18 cellular contexts compared by ENCODE assay signal in genomic region chr2:217290467-217290866, GRCh38.
DNase-seq lines count a peak whose midpoint lies in the region; ATAC-seq and TF ChIP-seq lines count a peak whose summit lies in the region.
"Had no signal": no experiment of that assay in that cellular context is flagged by ENCODE, and none has a peak within 500 bp of the region (broad histone marks: within the 10 kb centered on the region; RNA-seq: fewer than 3 reads in every experiment).

No MANE protein-coding gene starts in this region.

- H3K9me3 Mint-ChIP-seq in progenitor cell of endocrine pancreas (ENCODE audit: low read depth) (peaks cover 13% of the 10 kb centered on the region), osteocyte (ENCODE audit: unreplicated experiment) (no peaks in the 10 kb centered on the region)
- H3K9me3 Mint-ChIP-seq: CD8-positive, alpha-beta T cell had no signal

- H3K4me3 Mint-ChIP-seq in progenitor cell of endocrine pancreas (ENCODE audit: low read depth) (no peak overlapping the region), osteocyte (ENCODE audit: unreplicated experiment) (no peak overlapping the region)
- H3K4me3 Mint-ChIP-seq: CD8-positive, alpha-beta T cell had no signal

- H3K4ac ChIP-seq in mesendoderm (ENCODE audit: low read depth, low read length) = no peak overlapping the region

- peaks cover 36% of the 10 kb centered on the region for H3K4me1 Mint-ChIP-seq in progenitor cell of endocrine pancreas (ENCODE audit: low read depth)
- H3K4me1 Mint-ChIP-seq in osteocyte (ENCODE audit: unreplicated experiment) = peaks cover 29% of the 10 kb centered on the region

- H3K4me2 ChIP-seq in mesendoderm (ENCODE audit: low read length) = no peak overlapping the region

- CTCF ChIA-PET in HEK293 (lab: Yijun Ruan, JAX) = no interaction called here

- H2BK15ac ChIP-seq in mesendoderm (replicated peaks; ENCODE audit: low read depth) = no peak overlapping the region

- DNase-seq in mesendoderm (no peak), progenitor cell of endocrine pancreas (ENCODE audit: low spot score, unreplicated experiment) (no peak), osteocyte (ENCODE audit: extremely low spot score, unreplicated experiment) (no peak), RKO (ENCODE audit: low spot score) (no peak)
- no peak for DNase-seq in stimulated activated naive CD4-positive, alpha-beta T cell treated with Interleukin-2 at 50 U/mL for 16 hours (lab: John Stamatoyannopoulos, UW)
- DNase-seq: ACHN; CD8-positive, alpha-beta T cell; GF-D8; GOT3; MV-4-11; NCI-H2227 treated with DMSO at 0.1 percent for 48 hours; NCI-H524 treated with DMSO at 0.1 percent for 48 hours; Right ventricle myocardium superior had no signal

- H3K27ac Mint-ChIP-seq in progenitor cell of endocrine pancreas = peak overlapping the region; percentile 90
- no peak overlapping the region for H3K27ac Mint-ChIP-seq in osteocyte (ENCODE audit: unreplicated experiment)
- H3K27ac Mint-ChIP-seq: CD8-positive, alpha-beta T cell had no signal

- no peaks in the 10 kb centered on the region for H3K27me3 ChIP-seq in mesendoderm (ENCODE audit: insufficient read depth, low read length, poor library complexity)
- H3K27me3 ChIP-seq: BE2C had no signal

- H3K27ac ChIP-seq in HEK293 (ENCODE audit: extremely low read depth, low read depth, low read length) (peak overlapping the region; percentile 57), VCaP (peak overlapping the region; percentile 54), mesendoderm (ENCODE audit: low read depth, low read length) (peak overlapping the region; percentile 14)

- H2BK5ac ChIP-seq in mesendoderm (ENCODE audit: low read length) = no peak overlapping the region

- no peak for TF ChIP-seq CTCF in HEK293 (tag by site-specific recombination; IDR thresholded peaks at IDR 0.05)
- TF ChIP-seq CTCF in VCaP (conservative IDR thresholded peaks at IDR 0.05) = no peak
- TF ChIP-seq CTCF in progenitor cell of endocrine pancreas (IDR thresholded peaks at IDR 0.05; ENCODE audit: unreplicated experiment) = no peak
- TF ChIP-seq CTCF in osteocyte (IDR thresholded peaks at IDR 0.05) = no peak

- no peaks in the 10 kb centered on the region for H3K79me1 ChIP-seq in mesendoderm (ENCODE audit: low read length)

- H3K23ac ChIP-seq in mesendoderm (ENCODE audit: low read length) = no peak overlapping the region

- H3K36me3 Mint-ChIP-seq in progenitor cell of endocrine pancreas (ENCODE audit: insufficient read depth) = peaks cover 6% of the 10 kb centered on the region
- H3K36me3 Mint-ChIP-seq in osteocyte (ENCODE audit: unreplicated experiment) = no peaks in the 10 kb centered on the region
- H3K36me3 Mint-ChIP-seq: CD8-positive, alpha-beta T cell had no signal

- H3K4me3 ChIP-seq in HEK293 (ENCODE audit: low read depth, low read length) = no peak overlapping the region
- H3K4me3 ChIP-seq in mesendoderm (ENCODE audit: low read length) = no peak overlapping the region

- POLR2A ChIA-PET in HEK293 (lab: Yijun Ruan, JAX) = no interaction called here

- H3K36me3 ChIP-seq in HEK293 (ENCODE audit: control insufficient read depth in 2 of 2, insufficient read depth in 1 of 2, low read length in 2 of 2) (no peaks in the 10 kb centered on the region), mesendoderm (ENCODE audit: control insufficient read depth, insufficient read depth, low read length) (no peaks in the 10 kb centered on the region)
- H3K36me3 ChIP-seq: BE2C had no signal

- no peak overlapping the region for H2BK120ac ChIP-seq in mesendoderm (ENCODE audit: low read depth, low read length)

- H2AK5ac ChIP-seq in mesendoderm (ENCODE audit: low read length) = no peak overlapping the region

- no peaks in the 10 kb centered on the region for H3K27me3 Mint-ChIP-seq in progenitor cell of endocrine pancreas
- no peaks in the 10 kb centered on the region for H3K27me3 Mint-ChIP-seq in osteocyte (ENCODE audit: unreplicated experiment)

- no peaks in the 10 kb centered on the region for H3K79me2 ChIP-seq in mesendoderm (ENCODE audit: control insufficient read depth, insufficient read depth, low read length)

- no peaks in the 10 kb centered on the region for H3K9me3 ChIP-seq in HEK293 (ENCODE audit: control insufficient read depth, insufficient read depth, low read depth, low read length)

- no peak overlapping the region for H3K9ac ChIP-seq in mesendoderm (ENCODE audit: low read length)

- no peak overlapping the region for H4K5ac ChIP-seq in mesendoderm (ENCODE audit: low read length)

- H4K8ac ChIP-seq in mesendoderm (ENCODE audit: low read depth, low read length) = no peak overlapping the region

- H3K18ac ChIP-seq in mesendoderm (ENCODE audit: low read length) = no peak overlapping the region

- no peak for ATAC-seq in HG02852 (IDR thresholded peaks at IDR 0.05; ENCODE audit: unreplicated experiment)
- ATAC-seq: CD8-positive, alpha-beta T cell; Panc1 had no signal

- H3K4me1 ChIP-seq in HEK293 (ENCODE audit: control insufficient read depth, insufficient read depth, low read length) = peaks cover 16% of the 10 kb centered on the region
- peaks cover 3% of the 10 kb centered on the region for H3K4me1 ChIP-seq in mesendoderm (ENCODE audit: control insufficient read depth, low read depth, low read length)

- no peak overlapping the region for H3K56ac ChIP-seq in mesendoderm (ENCODE audit: low read length)

TF ChIP-seq in HEK293, 187 proteins besides CTCF, POLR2A, EP300 and RAD21:
- TF ChIP-seq GLIS1 (tag by site-specific recombination; IDR thresholded peaks at IDR 0.05) = peak; percentile 66
- no peak for TF ChIP-seq ZNF302 (tag by site-specific recombination; IDR thresholded peaks at IDR 0.05; ENCODE audit: low read depth)
- TF ChIP-seq ZNF16 (tag by site-specific recombination; IDR thresholded peaks at IDR 0.05; ENCODE audit: low read depth) = no peak
- 0 out of 2 replicates have a peak, but pooled peaks have one; percentile 10 for TF ChIP-seq TRIM28 (IDR thresholded peaks at IDR 0.05; ENCODE audit: borderline replicate concordance, low read length)
